13 cellular contexts compared by ENCODE assay signal in genomic region chr6:113432729-113433505, GRCh38.
DNase-seq lines count a peak whose midpoint lies in the region; ATAC-seq, FAIRE-seq and TF ChIP-seq lines count a peak whose summit lies in the region.
"Had no signal": no experiment of that assay in that cellular context is flagged by ENCODE, and none has a peak within 500 bp of the region (broad histone marks: within the 10 kb centered on the region; RNA-seq: fewer than 3 reads in every experiment).

No MANE protein-coding gene starts in this region.

- DNase-seq in GM03348 (ENCODE audit: low spot score) (peak; percentile 14), RWPE2 (ENCODE audit: low spot score) (no peak), keratinocyte (ENCODE audit: low read depth, low spot score) (no peak), smooth muscle cell (lab: John Stamatoyannopoulos, UW; ENCODE audit: unreplicated experiment) (no peak)
- no peak for DNase-seq in central memory CD4-positive, alpha-beta T cell
- no peak for DNase-seq in naive thymus-derived CD8-positive, alpha-beta T cell
- DNase-seq: activated CD4-positive, alpha-beta T cell treated with anti-CD3 and anti-CD28 coated beads for 48 hours; activated T-cell treated with anti-CD3 and anti-CD28 coated beads, Interleukin-2, amount 50 U/mL, for 72 hours; NCI-H2171 treated with DMSO at 0.1 percent for 48 hours; stimulated activated CD4-positive, alpha-beta T cell treated with anti-CD3 and anti-CD28 coated beads, Interleukin-4, amount 100 ng/mL, for 1 hour had no signal

- TF ChIP-seq CTCF in RWPE2 (IDR thresholded peaks at IDR 0.05; ENCODE audit: poor library complexity, severe bottlenecking) (no peak), keratinocyte (optimal IDR thresholded peaks at IDR 0.05 in 1 of 3, IDR thresholded peaks at IDR 0.05 in 1 of 3, conservative IDR thresholded peaks at IDR 0.05 in 1 of 3; ENCODE audit: extremely low read depth in 1 of 3, insufficient read depth in 2 of 3, low read length in 3 of 3) (no peak), smooth muscle cell (IDR thresholded peaks at IDR 0.05; ENCODE audit: borderline replicate concordance, insufficient read depth, poor library complexity, severe bottlenecking) (no peak)

- dilution Hi-C loops in keratinocyte (cut with MboI; ENCODE audit: extremely low pct_ligation_motif_present, low sequenced_read_pairs), result no loop called here

- peak overlapping the region; percentile 72 for H3K27ac ChIP-seq in RWPE2 (ENCODE audit: poor library complexity, severe bottlenecking)
- H3K27ac ChIP-seq in keratinocyte (ENCODE audit: control insufficient read depth, insufficient read depth, low read length), result no peak overlapping the region
- H3K27ac ChIP-seq in smooth muscle cell (ENCODE audit: low read depth), result peak overlapping the region; percentile 28

- peak; percentile 86 for ATAC-seq in RWPE2 (ENCODE audit: low read depth)
- ATAC-seq in GM19035 (IDR thresholded peaks at IDR 0.05; ENCODE audit: unreplicated experiment), result no peak
- no peak for ATAC-seq in naive thymus-derived CD8-positive, alpha-beta T cell
- ATAC-seq: activated T-cell treated with anti-CD3 and anti-CD28 coated beads, Interleukin-2, amount 50 U/mL, for 72 hours; stimulated activated effector memory CD8-positive, alpha-beta T cell treated with anti-CD3 and anti-CD28 coated beads, Interleukin-12 subunit alpha, Interleukin-12 subunit beta, amount 100 ng/mL, for 72 hours had no signal

- no peaks in the 10 kb centered on the region for H3K27me3 ChIP-seq in RWPE2 (ENCODE audit: insufficient read depth, poor library complexity, severe bottlenecking)
- H3K27me3 ChIP-seq in keratinocyte (ENCODE audit: control insufficient read depth, extremely low read depth, insufficient read depth, low read length), result no peaks in the 10 kb centered on the region
- no peaks in the 10 kb centered on the region for H3K27me3 ChIP-seq in smooth muscle cell (ENCODE audit: low read depth)

- no peak overlapping the region for H3K27ac Mint-ChIP-seq in naive thymus-derived CD8-positive, alpha-beta T cell
- H3K27ac Mint-ChIP-seq: activated T-cell treated with anti-CD3 and anti-CD28 coated beads, Interleukin-2, amount 50 U/mL, for 72 hours; stimulated activated effector memory CD8-positive, alpha-beta T cell treated with anti-CD3 and anti-CD28 coated beads, Interleukin-12 subunit alpha, Interleukin-12 subunit beta, amount 100 ng/mL, for 72 hours had no signal

- FAIRE-seq in keratinocyte (lab: Jason Lieb, UNC), result no peak

- H3K27me3 Mint-ChIP-seq in naive thymus-derived CD8-positive, alpha-beta T cell, result peaks cover 0 to 5% (median 0%) of the 10 kb centered on the region in 5 donors

- no peak overlapping the region for H3K4me3 Mint-ChIP-seq in naive thymus-derived CD8-positive, alpha-beta T cell
- H3K4me3 Mint-ChIP-seq: activated T-cell treated with anti-CD3 and anti-CD28 coated beads, Interleukin-2, amount 50 U/mL, for 72 hours; stimulated activated effector memory CD8-positive, alpha-beta T cell treated with anti-CD3 and anti-CD28 coated beads, Interleukin-12 subunit alpha, Interleukin-12 subunit beta, amount 100 ng/mL, for 72 hours had no signal

- POLR2A ChIA-PET in naive thymus-derived CD8-positive, alpha-beta T cell (lab: Charles Lee), result no interaction called here

- 70% methylated on average over 2 of the region's 2 CpGs for WGBS in smooth muscle cell (ENCODE audit: low lambda C conversion rate)

- no peak overlapping the region for H2AFZ ChIP-seq in keratinocyte (ENCODE audit: control insufficient read depth, low read length)
- H2AFZ ChIP-seq in smooth muscle cell (ENCODE audit: low read depth), result peak overlapping the region; percentile 82

- H4K20me1 ChIP-seq in keratinocyte (ENCODE audit: control insufficient read depth, extremely low read depth, insufficient read depth, low read length) (no peaks in the 10 kb centered on the region), smooth muscle cell (ENCODE audit: low read depth) (no peaks in the 10 kb centered on the region)

- H3K36me3 Mint-ChIP-seq in naive thymus-derived CD8-positive, alpha-beta T cell, result no peaks in the 10 kb centered on the region
- H3K36me3 Mint-ChIP-seq: stimulated activated effector memory CD8-positive, alpha-beta T cell treated with anti-CD3 and anti-CD28 coated beads, Interleukin-12 subunit alpha, Interleukin-12 subunit beta, amount 100 ng/mL, for 72 hours had no signal

- peaks cover 0 to 2% (median 0%) of the 10 kb centered on the region in 9 donors for H3K9me3 Mint-ChIP-seq in naive thymus-derived CD8-positive, alpha-beta T cell
- H3K9me3 Mint-ChIP-seq: activated T-cell treated with anti-CD3 and anti-CD28 coated beads, Interleukin-2, amount 50 U/mL, for 72 hours had no signal

- H3F3A ChIP-seq in smooth muscle cell (ENCODE audit: low read depth), result peaks cover 5% of the 10 kb centered on the region

- no peaks in the 10 kb centered on the region for H3K4me1 Mint-ChIP-seq in naive thymus-derived CD8-positive, alpha-beta T cell
- H3K4me1 Mint-ChIP-seq: stimulated activated effector memory CD8-positive, alpha-beta T cell treated with anti-CD3 and anti-CD28 coated beads, Interleukin-12 subunit alpha, Interleukin-12 subunit beta, amount 100 ng/mL, for 72 hours had no signal

- no peaks in the 10 kb centered on the region for H3K9me1 ChIP-seq in keratinocyte (ENCODE audit: control insufficient read depth, extremely low read depth, insufficient read depth, low read length)

- H3K9me3 ChIP-seq in RWPE2 (ENCODE audit: severe bottlenecking), result no peaks in the 10 kb centered on the region
- no peaks in the 10 kb centered on the region for H3K9me3 ChIP-seq in keratinocyte (ENCODE audit: control insufficient read depth, low read depth, low read length)
- H3K9me3 ChIP-seq in smooth muscle cell (replicated peaks; ENCODE audit: low read depth), result no peaks in the 10 kb centered on the region
- H3K9me3 ChIP-seq: mucosa of descending colon had no signal

- H3K79me2 ChIP-seq in keratinocyte (ENCODE audit: control insufficient read depth, insufficient read depth, low read length) (no peaks in the 10 kb centered on the region), smooth muscle cell (ENCODE audit: low read depth) (no peaks in the 10 kb centered on the region)

- no peaks in the 10 kb centered on the region for H3K36me3 ChIP-seq in RWPE2 (ENCODE audit: low read depth)
- no peaks in the 10 kb centered on the region for H3K36me3 ChIP-seq in keratinocyte (ENCODE audit: control insufficient read depth in 2 of 2, extremely low read depth in 1 of 2, insufficient read depth in 2 of 2, low read length in 2 of 2)
- H3K36me3 ChIP-seq in smooth muscle cell (ENCODE audit: low read depth), result no peaks in the 10 kb centered on the region

- H3K4me1 ChIP-seq in RWPE2 (ENCODE audit: insufficient read depth, poor library complexity, severe bottlenecking) (peaks cover 15% of the 10 kb centered on the region), keratinocyte (ENCODE audit: control insufficient read depth, extremely low read depth, insufficient read depth, low read length) (peaks cover 5% of the 10 kb centered on the region), smooth muscle cell (ENCODE audit: low read depth) (no peaks in the 10 kb centered on the region)

- H3K4me2 ChIP-seq in keratinocyte (ENCODE audit: control insufficient read depth, extremely low read depth, insufficient read depth, low read depth, low read length) (peak overlapping the region; percentile 3), smooth muscle cell (peak overlapping the region; percentile 42)

- H3K4me3 ChIP-seq in RWPE2 (ENCODE audit: severe bottlenecking) (no peak overlapping the region), keratinocyte (ENCODE audit: control insufficient read depth in 2 of 3, extremely low read depth in 1 of 3, insufficient read depth in 2 of 3, low read depth in 1 of 3, low read length in 3 of 3) (no peak overlapping the region), smooth muscle cell (no peak overlapping the region)
- H3K4me3 ChIP-seq: mucosa of descending colon had no signal

- no peak overlapping the region for H3K9ac ChIP-seq in keratinocyte (ENCODE audit: control insufficient read depth, extremely low read depth, insufficient read depth, low read length)
- no peak overlapping the region for H3K9ac ChIP-seq in smooth muscle cell (ENCODE audit: low read depth)
